Comparison of ENCODE assay signal across 16 cellular contexts in genomic region chr7:80640841-80641240, GRCh38. TPM values are rescaled to one million over a fixed set of nuclear protein-coding genes. Genes with fewer than 3 reads are reported as not detected.
A peak's percentile ranks its signal among the peaks of the same experiment; 100 is the strongest.
DNase-seq lines count a peak whose midpoint lies in the region; ATAC-seq and TF ChIP-seq lines count a peak whose summit lies in the region.
"Had no signal": no experiment of that assay in that cellular context is flagged by ENCODE, and none has a peak within 500 bp of the region (broad histone marks: within the 10 kb centered on the region; RNA-seq: fewer than 3 reads in every experiment).

No MANE protein-coding gene starts in this region.

- H3K9ac ChIP-seq in mesenchymal stem cell (ENCODE audit: low read length) = peak overlapping the region; percentile 84

- no peak overlapping the region for H2BK120ac ChIP-seq in mesenchymal stem cell (ENCODE audit: low read depth, low read length)

- H4K8ac ChIP-seq in mesenchymal stem cell (ENCODE audit: low read length) = no peak overlapping the region

- no peak overlapping the region for H3K4ac ChIP-seq in mesenchymal stem cell (ENCODE audit: low read depth in 1 of 2, low read length in 2 of 2)

- peaks cover 12% of the 10 kb centered on the region for H3K9me3 ChIP-seq in mesenchymal stem cell (ENCODE audit: control insufficient read depth, low read length)
- no peaks in the 10 kb centered on the region for H3K9me3 ChIP-seq in CD4-positive, alpha-beta T cell (ENCODE audit: control insufficient read depth, low read length)
- H3K9me3 ChIP-seq: gastroesophageal sphincter, neutrophil had no signal

- no peak overlapping the region for H3K23ac ChIP-seq in mesenchymal stem cell (ENCODE audit: low read length in 2 of 2)

- no peak overlapping the region for H2AFZ ChIP-seq in mesenchymal stem cell (ENCODE audit: low read depth, low read length)

- no peaks in the 10 kb centered on the region for H3K36me3 ChIP-seq in mesenchymal stem cell (ENCODE audit: control insufficient read depth in 1 of 2, insufficient read depth in 2 of 2, low read depth in 1 of 2, low read length in 2 of 2)
- H3K36me3 ChIP-seq: gastroesophageal sphincter, neutrophil had no signal

- H3K4me3 Mint-ChIP-seq in CD14-positive monocyte = peak overlapping the region; percentile 60 to 85
- H3K4me3 Mint-ChIP-seq in CD4-positive, alpha-beta T cell = no peak overlapping the region
- H3K4me3 Mint-ChIP-seq: stimulated activated memory B cell treated with anti-CD40 and anti-IgM and Interleukin-4, amounts not matched to agents 10 μg/mL and 1 μg/mL and 100 μg/mL, for 72 hours had no signal

- no peak overlapping the region for H2AK5ac ChIP-seq in mesenchymal stem cell (ENCODE audit: low read length, severe bottlenecking)

- no peak for DNase-seq in CD14-positive monocyte (ENCODE audit: low spot score)
- peak; percentile 84 for DNase-seq in M059J (ENCODE audit: low read depth)
- peak; percentile 41 to 71 for DNase-seq in cardiac fibroblast (ENCODE audit: low read depth in 2 of 2)
- peak; percentile 75 for DNase-seq in mesenchymal stem cell
- DNase-seq in globus pallidus (ENCODE audit: low spot score) = no peak
- DNase-seq in activated CD4-positive, alpha-beta T cell treated with anti-CD3 and anti-CD28 coated beads for 1 hour = no peak
- no peak for DNase-seq in CD4-positive, alpha-beta T cell
- DNase-seq: activated CD4-positive, CD25-positive, alpha-beta regulatory T cell treated with anti-CD3 and anti-CD28 coated beads, Interleukin-2, amount 50 U/mL, for 72 hours; activated gamma-delta T cell; NCI-H1694 treated with DMSO at 0.1 percent for 48 hours; NCI-H748 treated with DMSO at 0.1 percent for 48 hours had no signal

- H3K27ac Mint-ChIP-seq in CD14-positive monocyte = peak overlapping the region in 3 of 7 donors; percentile 73 to 81 (median 77)
- H3K27ac Mint-ChIP-seq in CD4-positive, alpha-beta T cell = no peak overlapping the region
- H3K27ac Mint-ChIP-seq: stimulated activated memory B cell treated with anti-CD40 and anti-IgM and Interleukin-4, amounts not matched to agents 10 μg/mL and 1 μg/mL and 100 μg/mL, for 72 hours had no signal

- H3K18ac ChIP-seq in mesenchymal stem cell (ENCODE audit: low read depth in 1 of 2, low read length in 2 of 2) = no peak overlapping the region

- no peak overlapping the region for H2BK12ac ChIP-seq in mesenchymal stem cell (ENCODE audit: low read length in 2 of 2)

- H3K14ac ChIP-seq in mesenchymal stem cell (ENCODE audit: low read length in 2 of 2) = no peak overlapping the region

- peaks cover 4 to 22% of the 10 kb centered on the region in 2 donors for H3K36me3 Mint-ChIP-seq in CD14-positive monocyte
- no peaks in the 10 kb centered on the region for H3K36me3 Mint-ChIP-seq in CD4-positive, alpha-beta T cell (ENCODE audit: low read depth)
- H3K36me3 Mint-ChIP-seq: stimulated activated memory B cell treated with anti-CD40 and anti-IgM and Interleukin-4, amounts not matched to agents 10 μg/mL and 1 μg/mL and 100 μg/mL, for 72 hours had no signal

- TF ChIP-seq CTCF in CD14-positive monocyte (IDR thresholded peaks at IDR 0.05) = no peak
- TF ChIP-seq CTCF in cardiac fibroblast (IDR thresholded peaks at IDR 0.05; ENCODE audit: low read depth, low read length) = no peak
- TF ChIP-seq CTCF in CD4-positive, alpha-beta T cell (IDR thresholded peaks at IDR 0.05) = no peak

- CTCF ChIA-PET in CD4-positive, alpha-beta T cell (lab: Charles Lee) = no interaction called here

- H2BK5ac ChIP-seq in mesenchymal stem cell (ENCODE audit: low read depth, low read length, poor library complexity, severe bottlenecking) = no peak overlapping the region

- no peak for ATAC-seq in CD4-positive, alpha-beta T cell (ENCODE audit: poor library complexity)
- no peak for ATAC-seq in HG03342 (IDR thresholded peaks at IDR 0.05; ENCODE audit: unreplicated experiment)
- ATAC-seq: gastroesophageal sphincter; stimulated activated memory B cell treated with anti-CD40 and anti-IgM and Interleukin-4, amounts not matched to agents 10 μg/mL and 1 μg/mL and 100 μg/mL, for 72 hours had no signal

- no peak overlapping the region for H4K91ac ChIP-seq in mesenchymal stem cell (ENCODE audit: low read length)

- H3K27ac ChIP-seq in mesenchymal stem cell (ENCODE audit: low read length, poor library complexity, severe bottlenecking) = no peak overlapping the region
- H3K27ac ChIP-seq in CD4-positive, alpha-beta T cell (ENCODE audit: low read depth, low read length) = no peak overlapping the region
- H3K27ac ChIP-seq: C4-2B, gastroesophageal sphincter, neutrophil had no signal

- no peaks in the 10 kb centered on the region for H3K79me1 ChIP-seq in mesenchymal stem cell (replicated peaks; ENCODE audit: low read length, poor library complexity, severe bottlenecking)

- H3K27me3 ChIP-seq in mesenchymal stem cell (ENCODE audit: control insufficient read depth in 1 of 2, insufficient read depth in 1 of 2, low read length in 2 of 2) = no peaks in the 10 kb centered on the region
- H3K27me3 ChIP-seq in CD4-positive, alpha-beta T cell (ENCODE audit: control insufficient read depth, insufficient read depth, low read length) = no peaks in the 10 kb centered on the region
- H3K27me3 ChIP-seq: gastroesophageal sphincter, neutrophil had no signal

- H2BK15ac ChIP-seq in mesenchymal stem cell (ENCODE audit: low read depth, poor library complexity, severe bottlenecking) = no peak overlapping the region

- no peak overlapping the region for H3K4me2 ChIP-seq in mesenchymal stem cell (ENCODE audit: low read length, poor library complexity, severe bottlenecking)

- H3K4me1 Mint-ChIP-seq in CD14-positive monocyte = peaks cover 58% of the 10 kb centered on the region
- H3K4me1 Mint-ChIP-seq in CD4-positive, alpha-beta T cell (ENCODE audit: low read depth) = no peaks in the 10 kb centered on the region
- H3K4me1 Mint-ChIP-seq: stimulated activated memory B cell treated with anti-CD40 and anti-IgM and Interleukin-4, amounts not matched to agents 10 μg/mL and 1 μg/mL and 100 μg/mL, for 72 hours had no signal

- H3K9me3 Mint-ChIP-seq in CD14-positive monocyte = no peaks in the 10 kb centered on the region
- no peaks in the 10 kb centered on the region for H3K9me3 Mint-ChIP-seq in CD4-positive, alpha-beta T cell
- H3K9me3 Mint-ChIP-seq: stimulated activated memory B cell treated with anti-CD40 and anti-IgM and Interleukin-4, amounts not matched to agents 10 μg/mL and 1 μg/mL and 100 μg/mL, for 72 hours had no signal

- POLR2A ChIA-PET in CD4-positive, alpha-beta T cell (lab: Charles Lee) = no interaction called here

- H3K4me3 ChIP-seq in cardiac fibroblast (replicated peaks in 1 of 2; ENCODE audit: low read depth in 2 of 2, low read length in 2 of 2) (no peak overlapping the region), mesenchymal stem cell (ENCODE audit: insufficient read depth in 1 of 2, low read depth in 1 of 2, low read length in 2 of 2) (peak overlapping the region in 1 of 2 experiments; percentile 61)

- no peaks in the 10 kb centered on the region for H3K27me3 Mint-ChIP-seq in CD14-positive monocyte (ENCODE audit: low read depth in 3 of 3)
- no peaks in the 10 kb centered on the region for H3K27me3 Mint-ChIP-seq in CD4-positive, alpha-beta T cell
- H3K27me3 Mint-ChIP-seq: stimulated activated memory B cell treated with anti-CD40 and anti-IgM and Interleukin-4, amounts not matched to agents 10 μg/mL and 1 μg/mL and 100 μg/mL, for 72 hours had no signal

- intact Hi-C loops in CD14-positive monocyte (cut with micrococcal nuclease) = no loop called here
- intact Hi-C loops in CD4-positive, alpha-beta T cell (cut with DNase I, micrococcal nuclease) = no loop called here

- H3K4me1 ChIP-seq in mesenchymal stem cell (ENCODE audit: control insufficient read depth, insufficient read depth, low read depth, low read length) = no peaks in the 10 kb centered on the region
- H3K4me1 ChIP-seq: gastroesophageal sphincter had no signal

- no CpG with 5 or more reads among the region's 1 CpG for WGBS in mesenchymal stem cell

RNA-seq across cellular contexts. Expression of gene CD36, which starts 2.4 kb away (rescaled TPM):
- 1,000 to 10,000 TPM; 1,135 to 1,210 TPM for polyA plus RNA-seq in CD14-positive monocyte
- total RNA-seq in M059J (2014; rRNA removed; shearing (Covaris generic)) = 2.0 and 9.4 TPM in 2 replicates
- 50.5 TPM for polyA plus RNA-seq in mesenchymal stem cell (2013, experiment 1 of 2)
- polyA plus RNA-seq in mesenchymal stem cell (2013, experiment 2 of 2) = 53.0 TPM
- total RNA-seq in CD4-positive, alpha-beta T cell = 1 to 10 TPM; 1.4 to 1.7 TPM

Comparison
In these comparisons a context has a peak if more than half of its experiments do, and no peak if none do; other contexts are left out.
1. DNase-seq: peak in M059J (single experiment), cardiac fibroblast (2 of 2) and mesenchymal stem cell (single experiment); none in CD14-positive monocyte (single experiment), globus pallidus (single experiment), activated CD4-positive, alpha-beta T cell treated with anti-CD3 and anti-CD28 coated beads for 1 hour (single experiment) and CD4-positive, alpha-beta T cell (0 of 10).